In genomic region chr11:92693146-92693545, GRCh38 we compare ENCODE assay signal across 20 cellular contexts.
A peak's percentile ranks its signal among the peaks of the same experiment; 100 is the strongest.
DNase-seq lines count a peak whose midpoint lies in the region; ATAC-seq, FAIRE-seq and TF ChIP-seq lines count a peak whose summit lies in the region.
"Had no signal": no experiment of that assay in that cellular context is flagged by ENCODE, and none has a peak within 500 bp of the region (broad histone marks: within the 10 kb centered on the region; RNA-seq: fewer than 3 reads in every experiment).

No MANE protein-coding gene starts in this region.

- in situ Hi-C loops in IMR-90 (cut with MboI; ENCODE audit: low sequenced_read_pairs), result no loop called here

- H3K36me3 Mint-ChIP-seq in astrocyte (ENCODE audit: low read depth, unreplicated experiment) (no peaks in the 10 kb centered on the region), nephron progenitor cell (ENCODE audit: low read depth) (peaks cover 5% of the 10 kb centered on the region)

- TF ChIP-seq RAD21 in IMR-90 (IDR thresholded peaks at IDR 0.05; ENCODE audit: low read length), result no peak

- dilution Hi-C loops in IMR-90 (cut with HindIII; ENCODE audit: low sequenced_read_pairs, unreplicated experiment), result no loop called here

- no peaks in the 10 kb centered on the region for H3K9me3 Mint-ChIP-seq in astrocyte (ENCODE audit: unreplicated experiment)
- no peaks in the 10 kb centered on the region for H3K9me3 Mint-ChIP-seq in nephron progenitor cell
- H3K9me3 Mint-ChIP-seq: CD4-positive, alpha-beta T cell; GM23338 had no signal

- H3K14ac ChIP-seq in IMR-90 (replicated peaks; ENCODE audit: low read depth, low read length), result no peak overlapping the region

- no peaks in the 10 kb centered on the region for H3K4me1 ChIP-seq in IMR-90 (ENCODE audit: control insufficient read depth, insufficient read depth, low read length)
- peaks cover 7% of the 10 kb centered on the region for H3K4me1 ChIP-seq in astrocyte (ENCODE audit: insufficient read depth, low read length)
- H3K4me1 ChIP-seq in Karpas-422 (ENCODE audit: low read length), result no peaks in the 10 kb centered on the region
- no peaks in the 10 kb centered on the region for H3K4me1 ChIP-seq in mesendoderm (ENCODE audit: control insufficient read depth, low read depth, low read length)

- DNase-seq in NCI-H2081 (lab: John Stamatoyannopoulos, UW) (peak; percentile 36 to 77), NCI-H2081 treated with DMSO at 0.1 percent for 48 hours (lab: John Stamatoyannopoulos, UW) (no peak), IMR-90 (peak; percentile 3), astrocyte (ENCODE audit: low read depth) (peak; percentile 26), nephron progenitor cell (no peak), NOMO-1 treated with dmso at 0.1 percent for 144 hours (lab: John Stamatoyannopoulos, UW; ENCODE audit: unreplicated experiment) (no peak), Karpas-422 (no peak), mesendoderm (no peak)
- DNase-seq: 8988T; BE2C; CD4-positive, alpha-beta T cell; DMS79 treated with DMSO at 0.1 percent for 48 hours; GF-D8; MM.1S; NCI-H2029; NCI-H524 had no signal

- H2BK120ac ChIP-seq in IMR-90 (ENCODE audit: low read depth, low read length) (no peak overlapping the region), mesendoderm (ENCODE audit: low read depth, low read length) (no peak overlapping the region)

- H3K4me2 ChIP-seq in IMR-90 (ENCODE audit: low read depth, low read length) (no peak overlapping the region), astrocyte (ENCODE audit: low read length) (no peak overlapping the region), Karpas-422 (ENCODE audit: low read depth, low read length, poor library complexity, severe bottlenecking) (no peak overlapping the region), mesendoderm (ENCODE audit: low read length) (no peak overlapping the region)
- H3K4me2 ChIP-seq: GM23338, KMS-11 had no signal

- H3K9me3 ChIP-seq in IMR-90 (ENCODE audit: control insufficient read depth, insufficient read depth, low read length), result no peaks in the 10 kb centered on the region
- no peaks in the 10 kb centered on the region for H3K9me3 ChIP-seq in astrocyte (ENCODE audit: insufficient read depth, low read depth, low read length)
- H3K9me3 ChIP-seq in Karpas-422 (ENCODE audit: low read length), result no peaks in the 10 kb centered on the region
- H3K9me3 ChIP-seq: BE2C had no signal

- H3K27ac ChIP-seq in IMR-90 (ENCODE audit: insufficient read depth, low read length) (no peak overlapping the region), astrocyte (ENCODE audit: low read depth, low read length) (no peak overlapping the region), Karpas-422 (ENCODE audit: low read length) (no peak overlapping the region), mesendoderm (ENCODE audit: low read depth, low read length) (no peak overlapping the region)
- H3K27ac ChIP-seq: KMS-11 had no signal

- H4K8ac ChIP-seq in IMR-90 (ENCODE audit: low read depth in 2 of 2, low read length in 2 of 2) (no peak overlapping the region), mesendoderm (ENCODE audit: low read depth, low read length) (no peak overlapping the region)

- H3K36me3 ChIP-seq in IMR-90 (ENCODE audit: control insufficient read depth, insufficient read depth, low read length) (no peaks in the 10 kb centered on the region), astrocyte (ENCODE audit: insufficient read depth, low read length) (no peaks in the 10 kb centered on the region), Karpas-422 (ENCODE audit: insufficient read depth, low read length) (no peaks in the 10 kb centered on the region), mesendoderm (ENCODE audit: control insufficient read depth, insufficient read depth, low read length) (no peaks in the 10 kb centered on the region)
- H3K36me3 ChIP-seq: BE2C had no signal

- H3K79me1 ChIP-seq in IMR-90 (ENCODE audit: low read depth in 1 of 2, low read length in 2 of 2), result no peaks in the 10 kb centered on the region
- H3K79me1 ChIP-seq in mesendoderm (ENCODE audit: low read length), result no peaks in the 10 kb centered on the region

- TF ChIP-seq CTCF in IMR-90 (conservative IDR thresholded peaks at IDR 0.05; ENCODE audit: low read depth, low read length), result no peak
- no peak for TF ChIP-seq CTCF in astrocyte (IDR thresholded peaks at IDR 0.05; ENCODE audit: insufficient read depth, low read depth, low read length)
- no peak for TF ChIP-seq CTCF in nephron progenitor cell (IDR thresholded peaks at IDR 0.05)

- POLR2A ChIA-PET in IMR-90 (lab: Charles Lee; ENCODE audit: unreplicated experiment), result no interaction called here

- no peak overlapping the region for H2AK5ac ChIP-seq in IMR-90 (ENCODE audit: low read depth, low read length)
- H2AK5ac ChIP-seq in mesendoderm (ENCODE audit: low read length), result no peak overlapping the region

- no peak overlapping the region for H3K56ac ChIP-seq in IMR-90 (ENCODE audit: extremely low read depth, insufficient read depth, low read length)
- no peak overlapping the region for H3K56ac ChIP-seq in mesendoderm (ENCODE audit: low read length)

- intact Hi-C loops in IMR-90 (cut with micrococcal nuclease), result no loop called here

- H3K4me3 Mint-ChIP-seq in astrocyte (ENCODE audit: unreplicated experiment) (no peak overlapping the region), nephron progenitor cell (no peak overlapping the region)
- H3K4me3 Mint-ChIP-seq: CD4-positive, alpha-beta T cell; GM23338 had no signal

- H3K4ac ChIP-seq in IMR-90 (ENCODE audit: low read depth, low read length) (no peak overlapping the region), mesendoderm (ENCODE audit: low read depth, low read length) (no peak overlapping the region)

- no peak overlapping the region for H4K5ac ChIP-seq in IMR-90 (ENCODE audit: low read depth, low read length)
- no peak overlapping the region for H4K5ac ChIP-seq in mesendoderm (ENCODE audit: low read length)

- H3K27me3 ChIP-seq in IMR-90 (ENCODE audit: control insufficient read depth, insufficient read depth, low read length) (no peaks in the 10 kb centered on the region), astrocyte (ENCODE audit: insufficient read depth, low read length) (no peaks in the 10 kb centered on the region), Karpas-422 (ENCODE audit: low read length) (peaks cover 4% of the 10 kb centered on the region; the same call in 1 of the 2 replicates), mesendoderm (ENCODE audit: insufficient read depth, low read length, poor library complexity) (no peaks in the 10 kb centered on the region)
- H3K27me3 ChIP-seq: BE2C had no signal

- peaks cover 7% of the 10 kb centered on the region; the same call in 1 of the 2 replicates for H3K9me2 ChIP-seq in Karpas-422 (replicated peaks; ENCODE audit: insufficient read depth, low read length)

- no CpG with 5 or more reads among the region's 1 CpG for WGBS in IMR-90 (ENCODE audit: extremely low coverage in 2 of 2, insufficient read length in 1 of 2), 2 experiments
- WGBS in mesendoderm (ENCODE audit: extremely low coverage, insufficient coverage, low lambda C conversion rate), result no CpG with 5 or more reads among the region's 1 CpG

- H3K4me1 Mint-ChIP-seq in astrocyte (ENCODE audit: low read depth, unreplicated experiment), result peaks cover 26% of the 10 kb centered on the region
- peaks cover 46% of the 10 kb centered on the region for H3K4me1 Mint-ChIP-seq in nephron progenitor cell

- no peak for FAIRE-seq in astrocyte (lab: Jason Lieb, UNC)
- FAIRE-seq: HepG2 had no signal

- H3K27ac Mint-ChIP-seq in astrocyte (ENCODE audit: unreplicated experiment) (no peak overlapping the region), nephron progenitor cell (peak overlapping the region; percentile 20)
- H3K27ac Mint-ChIP-seq: CD4-positive, alpha-beta T cell; GM23338 had no signal

- H4K20me1 ChIP-seq in IMR-90 (ENCODE audit: insufficient read depth, low read length) (no peaks in the 10 kb centered on the region), astrocyte (ENCODE audit: insufficient read depth, low read length) (no peaks in the 10 kb centered on the region), Karpas-422 (ENCODE audit: insufficient read depth, low read depth, low read length) (no peaks in the 10 kb centered on the region)

- H3K79me2 ChIP-seq in astrocyte (ENCODE audit: insufficient read depth, low read length) (no peaks in the 10 kb centered on the region), Karpas-422 (ENCODE audit: low read length) (no peaks in the 10 kb centered on the region), mesendoderm (ENCODE audit: control insufficient read depth, insufficient read depth, low read length) (no peaks in the 10 kb centered on the region)

- CTCF ChIA-PET in IMR-90 (lab: Yijun Ruan, JAX), result no interaction called here

- H3K9ac ChIP-seq in IMR-90 (ENCODE audit: low read depth, low read length) (no peak overlapping the region), astrocyte (ENCODE audit: low read length) (no peak overlapping the region), Karpas-422 (ENCODE audit: low read length) (no peak overlapping the region), mesendoderm (ENCODE audit: low read length) (no peak overlapping the region)
- H3K9ac ChIP-seq: KMS-11 had no signal

- H3K9me1 ChIP-seq in IMR-90 (ENCODE audit: insufficient read depth, low read length), result no peaks in the 10 kb centered on the region

- TF ChIP-seq POLR2A in IMR-90 (IDR thresholded peaks at IDR 0.05; ENCODE audit: low read depth, low read length), result no peak

- H3K18ac ChIP-seq in IMR-90 (ENCODE audit: low read depth, low read length), result no peak overlapping the region
- H3K18ac ChIP-seq in mesendoderm (ENCODE audit: low read length), result no peak overlapping the region

- BruUV-seq in IMR-90 (replicated peaks; lab: Mats Ljungman, UMichigan), result no TSS peak

- H2AFZ ChIP-seq in IMR-90 (replicated peaks; ENCODE audit: low read length, poor library complexity) (no peak overlapping the region), astrocyte (ENCODE audit: low read depth, low read length) (no peak overlapping the region), Karpas-422 (ENCODE audit: low read length) (no peak overlapping the region)
- H2AFZ ChIP-seq: GM23338 had no signal

- H2AK9ac ChIP-seq in IMR-90 (replicated peaks; ENCODE audit: low read depth, low read length, poor library complexity), result no peak overlapping the region

- H3K27me3 Mint-ChIP-seq in astrocyte (ENCODE audit: low read depth, unreplicated experiment), result no peaks in the 10 kb centered on the region
- H3K27me3 Mint-ChIP-seq in nephron progenitor cell (ENCODE audit: low read depth, poor library complexity), result peaks cover 9% of the 10 kb centered on the region
- H3K27me3 Mint-ChIP-seq: CD4-positive, alpha-beta T cell had no signal

- no peak overlapping the region for H2BK20ac ChIP-seq in IMR-90 (ENCODE audit: low read depth, low read length)

- H4K91ac ChIP-seq in IMR-90 (ENCODE audit: insufficient read depth, low read depth, low read length), result no peak overlapping the region

- no peak overlapping the region for H3K23ac ChIP-seq in IMR-90 (ENCODE audit: low read depth, low read length)
- H3K23ac ChIP-seq in mesendoderm (ENCODE audit: low read length), result no peak overlapping the region

- no peak for ATAC-seq in IMR-90 (ENCODE audit: low read depth)
- ATAC-seq: GM23338, HCT116, HepG2 had no signal

- no peak overlapping the region for H2BK15ac ChIP-seq in IMR-90 (ENCODE audit: low read depth, low read length)
- no peak overlapping the region for H2BK15ac ChIP-seq in mesendoderm (replicated peaks; ENCODE audit: low read depth)

- H3K4me3 ChIP-seq in IMR-90 (ENCODE audit: insufficient read depth, low read depth, low read length), result no peak overlapping the region
- no peak overlapping the region for H3K4me3 ChIP-seq in astrocyte (ENCODE audit: insufficient read depth, low read depth, low read length)
- no peak overlapping the region for H3K4me3 ChIP-seq in Karpas-422 (ENCODE audit: low read length)
- H3K4me3 ChIP-seq in mesendoderm (ENCODE audit: low read length), result no peak overlapping the region
- H3K4me3 ChIP-seq: GM23338 had no signal

- H2BK5ac ChIP-seq in IMR-90 (ENCODE audit: low read depth, low read length, poor library complexity, severe bottlenecking) (no peak overlapping the region), mesendoderm (ENCODE audit: low read length) (no peak overlapping the region)

Comparison
In these comparisons a context has a peak if more than half of its experiments do, and no peak if none do; other contexts are left out.
1. DNase-seq: peak in NCI-H2081 (2 of 2), IMR-90 (single experiment) and astrocyte (single experiment); none in NCI-H2081 treated with DMSO at 0.1 percent for 48 hours (single experiment), nephron progenitor cell (single experiment), NOMO-1 treated with dmso at 0.1 percent for 144 hours (single experiment), Karpas-422 (single experiment) and mesendoderm (single experiment).